In genomic region chr16:27286446-27286845, GRCh38 we compare ENCODE assay signal across 8 cellular contexts. TPM values are rescaled to one million over a fixed set of nuclear protein-coding genes. Genes with fewer than 3 reads are reported as not detected.
DNase-seq lines count a peak whose midpoint lies in the region; ATAC-seq and TF ChIP-seq lines count a peak whose summit lies in the region.

No MANE protein-coding gene starts in this region.

- peak; percentile 98 for ATAC-seq in RWPE2 (ENCODE audit: low read depth)
- ATAC-seq in GM21367 (IDR thresholded peaks at IDR 0.05; ENCODE audit: unreplicated experiment): no peak

- H3K4me3 ChIP-seq in RWPE2 (ENCODE audit: severe bottlenecking) (no peak overlapping the region), fibroblast of the aortic adventitia (ENCODE audit: low read depth, low read length) (no peak overlapping the region), skeletal muscle cell (ENCODE audit: low read depth, low read length) (no peak overlapping the region)

- TF ChIP-seq CTCF in RWPE2 (IDR thresholded peaks at IDR 0.05; ENCODE audit: poor library complexity, severe bottlenecking) (no peak), fibroblast of the aortic adventitia (IDR thresholded peaks at IDR 0.05; ENCODE audit: insufficient read depth, low read length) (no peak)

- H3K27me3 ChIP-seq in RWPE2 (ENCODE audit: insufficient read depth, poor library complexity, severe bottlenecking): no peaks in the 10 kb centered on the region

- DNase-seq in GM04504 (ENCODE audit: low read depth) (peak; percentile 83), RWPE2 (ENCODE audit: low spot score) (peak; percentile 77), fibroblast of the aortic adventitia (ENCODE audit: low read depth) (peak; percentile 97), skeletal muscle cell (ENCODE audit: low read depth) (peak; percentile 85), cerebellar cortex (ENCODE audit: low spot score) (no peak), NCI-H1436 treated with DMSO at 0.1 percent for 48 hours (lab: John Stamatoyannopoulos, UW) (no peak), NCI-H345 (lab: John Stamatoyannopoulos, UW) (no peak)

- no peaks in the 10 kb centered on the region for H3K36me3 ChIP-seq in RWPE2 (ENCODE audit: low read depth)

- H3K27ac ChIP-seq in RWPE2 (ENCODE audit: poor library complexity, severe bottlenecking): peak overlapping the region; percentile 87

- peaks cover 16% of the 10 kb centered on the region for H3K4me1 ChIP-seq in RWPE2 (ENCODE audit: insufficient read depth, poor library complexity, severe bottlenecking)

- peaks cover 2% of the 10 kb centered on the region for H3K9me3 ChIP-seq in RWPE2 (ENCODE audit: severe bottlenecking)

RNA-seq across cellular contexts. Expression of gene NSMCE1, which starts 17.9 kb away (rescaled TPM):
- 97.7 and 113 TPM in 2 replicates for total RNA-seq in fibroblast of the aortic adventitia (ENCODE audit: low replicate concordance)

RNA-seq across cellular contexts. Expression of gene IL4R, which starts 27.3 kb away (rescaled TPM):
- total RNA-seq in fibroblast of the aortic adventitia (ENCODE audit: low replicate concordance): 25.6 and 82.3 TPM in 2 replicates

Comparison
In these comparisons a context has a peak if more than half of its experiments do, and no peak if none do; other contexts are left out.
1. DNase-seq: peak in GM04504 (single experiment), RWPE2 (single experiment), fibroblast of the aortic adventitia (single experiment) and skeletal muscle cell (single experiment); none in cerebellar cortex (single experiment), NCI-H1436 treated with DMSO at 0.1 percent for 48 hours (single experiment) and NCI-H345 (single experiment).